ENCODE assay signal across 9 cellular contexts in the genomic region with DNA sequence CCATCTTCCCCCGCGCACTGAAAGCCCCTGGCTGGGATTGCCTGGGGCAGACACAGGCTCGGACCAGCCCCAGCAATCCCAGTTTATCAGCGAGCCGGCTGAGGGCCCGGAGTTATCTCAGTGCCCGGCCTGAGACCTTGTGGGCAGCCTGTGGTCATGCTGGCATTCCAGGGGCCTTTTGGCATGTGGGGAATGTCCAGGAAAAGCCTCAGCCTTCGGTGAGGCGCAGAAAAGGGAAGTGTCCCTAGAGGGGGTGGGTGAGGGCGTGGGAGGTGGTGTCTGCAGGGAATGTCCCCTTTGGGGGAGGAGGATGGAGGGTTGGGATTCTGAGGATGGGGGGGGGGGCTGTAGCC. TPM values are rescaled to one million over a fixed set of nuclear protein-coding genes. Genes with fewer than 3 reads are reported as not detected.
DNase-seq lines count a peak whose midpoint lies in the region; ATAC-seq and TF ChIP-seq lines count a peak whose summit lies in the region.
"Had no signal": no experiment of that assay in that cellular context is flagged by ENCODE, and none has a peak within 500 bp of the region (broad histone marks: within the 10 kb centered on the region; RNA-seq: fewer than 3 reads in every experiment).

No MANE protein-coding gene starts in this region.

- peak; percentile 90 for DNase-seq in AG10803 (ENCODE audit: low read depth)
- peak; percentile 68 for DNase-seq in MCF 10A (ENCODE audit: unreplicated experiment)
- DNase-seq in mesendoderm = peak; percentile 95
- DNase-seq in NCI-H2081 (lab: John Stamatoyannopoulos, UW) = no peak
- DNase-seq in T-helper 2 cell treated with Interferon-gamma antibody and Interleukin-4, amounts not matched to agents 5 μg/mL and 100 μg/mL, for 36 hours (ENCODE audit: low spot score) = no peak
- no peak for DNase-seq in left lobe of liver (ENCODE audit: low spot score)
- DNase-seq in stimulated activated CD4-positive, alpha-beta T cell treated with anti-CD3 and anti-CD28 coated beads, Interleukin-2, amount 100 ng/mL, for 48 hours = no peak

- peak overlapping the region; percentile 92 for H3K4me3 Mint-ChIP-seq in MCF 10A (ENCODE audit: unreplicated experiment)
- no peak overlapping the region for H3K4me3 Mint-ChIP-seq in T-helper 2 cell treated with Interferon-gamma antibody and Interleukin-4, amounts not matched to agents 5 μg/mL and 100 μg/mL, for 36 hours

- H4K5ac ChIP-seq in mesendoderm (ENCODE audit: low read length) = no peak overlapping the region

- no peak overlapping the region for H2BK15ac ChIP-seq in mesendoderm (replicated peaks; ENCODE audit: low read depth)

- H3K27me3 ChIP-seq in mesendoderm (ENCODE audit: insufficient read depth, low read length, poor library complexity) = no peaks in the 10 kb centered on the region

- no peak overlapping the region for H4K8ac ChIP-seq in mesendoderm (ENCODE audit: low read depth, low read length)

- peak; percentile 20; the same call in 1 of the 2 replicates for TF ChIP-seq EP300 in Ishikawa (IDR thresholded peaks at IDR 0.05; ENCODE audit: borderline replicate concordance)

- no peak overlapping the region for H2BK120ac ChIP-seq in mesendoderm (ENCODE audit: low read depth, low read length)

- no peaks in the 10 kb centered on the region for H3K9me3 Mint-ChIP-seq in MCF 10A (ENCODE audit: unreplicated experiment)
- no peaks in the 10 kb centered on the region for H3K9me3 Mint-ChIP-seq in T-helper 2 cell treated with Interferon-gamma antibody and Interleukin-4, amounts not matched to agents 5 μg/mL and 100 μg/mL, for 36 hours

- H3K4me1 Mint-ChIP-seq in MCF 10A (ENCODE audit: insufficient read depth, unreplicated experiment) = peaks cover 23% of the 10 kb centered on the region
- H3K4me1 Mint-ChIP-seq in T-helper 2 cell treated with Interferon-gamma antibody and Interleukin-4, amounts not matched to agents 5 μg/mL and 100 μg/mL, for 36 hours (ENCODE audit: low read depth) = peaks cover 19% of the 10 kb centered on the region

- H3K4me3 ChIP-seq in AG10803 (ENCODE audit: low read length) (no peak overlapping the region; the same call in 1 of the 2 replicates), mesendoderm (ENCODE audit: low read length) (no peak overlapping the region)

- TF ChIP-seq CTCF in AG10803 (conservative IDR thresholded peaks at IDR 0.05; ENCODE audit: low read length) (no peak), MCF 10A (IDR thresholded peaks at IDR 0.05; ENCODE audit: unreplicated experiment) (no peak)

- POLR2A ChIA-PET in MCF 10A (lab: Yijun Ruan, JAX) = no interaction called here

- H3K79me2 ChIP-seq in mesendoderm (ENCODE audit: control insufficient read depth, insufficient read depth, low read length) = peaks cover 40% of the 10 kb centered on the region

- H3K4me2 ChIP-seq in mesendoderm (ENCODE audit: low read length) = peak overlapping the region; percentile 33

- intact Hi-C loops in MCF 10A (cut with micrococcal nuclease) = no loop called here

- peak overlapping the region; percentile 72 for H3K27ac ChIP-seq in mesendoderm (ENCODE audit: low read depth, low read length)

- peak overlapping the region; percentile 73 for H3K9ac ChIP-seq in mesendoderm (ENCODE audit: low read length)

- BruUV-seq in MCF 10A (replicated peaks; lab: Mats Ljungman, UMichigan) = no TSS peak

- H3K4ac ChIP-seq in mesendoderm (ENCODE audit: low read depth, low read length) = peak overlapping the region; percentile 73

- H3K23ac ChIP-seq in mesendoderm (ENCODE audit: low read length) = no peak overlapping the region

- CTCF ChIA-PET in MCF 10A (lab: Yijun Ruan, JAX) = interaction anchor here (0.6 to 1.3 kb wide), 5 partner anchors 11 to 195 kb away, joined by 3 to 4 read pairs (median 3); no protein-coding TSS in a partner anchor

- no peak overlapping the region for H2BK5ac ChIP-seq in mesendoderm (ENCODE audit: low read length)

- H3K56ac ChIP-seq in mesendoderm (ENCODE audit: low read length) = peak overlapping the region; percentile 93

- H3K4me1 ChIP-seq in mesendoderm (ENCODE audit: control insufficient read depth, low read depth, low read length) = peaks cover 3% of the 10 kb centered on the region

- no peaks in the 10 kb centered on the region for H3K79me1 ChIP-seq in mesendoderm (ENCODE audit: low read length)

- 0 out of 2 replicates have a peak, but pooled peaks have one; percentile 6 for TF ChIP-seq RAD21 in Ishikawa (IDR thresholded peaks at IDR 0.05; ENCODE audit: low read depth)

- no peak overlapping the region for H3K27ac Mint-ChIP-seq in MCF 10A (ENCODE audit: low read depth, unreplicated experiment)
- H3K27ac Mint-ChIP-seq in T-helper 2 cell treated with Interferon-gamma antibody and Interleukin-4, amounts not matched to agents 5 μg/mL and 100 μg/mL, for 36 hours = no peak overlapping the region
- H3K27ac Mint-ChIP-seq: activated naive CD8-positive, alpha-beta T cell had no signal

- ATAC-seq in left lobe of liver = no peak

- no peaks in the 10 kb centered on the region for H3K27me3 Mint-ChIP-seq in MCF 10A (ENCODE audit: insufficient read depth, unreplicated experiment)
- peaks cover 31% of the 10 kb centered on the region for H3K27me3 Mint-ChIP-seq in T-helper 2 cell treated with Interferon-gamma antibody and Interleukin-4, amounts not matched to agents 5 μg/mL and 100 μg/mL, for 36 hours (ENCODE audit: low read depth)
- H3K27me3 Mint-ChIP-seq: activated naive CD8-positive, alpha-beta T cell had no signal

- peak overlapping the region; percentile 72 for H3K18ac ChIP-seq in mesendoderm (ENCODE audit: low read length)

- H2AK5ac ChIP-seq in mesendoderm (ENCODE audit: low read length) = no peak overlapping the region

- no CpG with 5 or more reads among the region's 10 CpGs for WGBS in mesendoderm (ENCODE audit: extremely low coverage, insufficient coverage, low lambda C conversion rate)

- peaks cover under 1% of the 10 kb centered on the region for H3K36me3 ChIP-seq in mesendoderm (ENCODE audit: control insufficient read depth, insufficient read depth, low read length)

- peaks cover 12% of the 10 kb centered on the region for H3K36me3 Mint-ChIP-seq in MCF 10A (ENCODE audit: insufficient read depth, unreplicated experiment)
- peaks cover 3% of the 10 kb centered on the region for H3K36me3 Mint-ChIP-seq in T-helper 2 cell treated with Interferon-gamma antibody and Interleukin-4, amounts not matched to agents 5 μg/mL and 100 μg/mL, for 36 hours (ENCODE audit: low read depth)
- H3K36me3 Mint-ChIP-seq: activated naive CD8-positive, alpha-beta T cell had no signal

TF ChIP-seq in Ishikawa, 13 proteins besides CTCF, POLR2A, EP300 and RAD21:
- TF ChIP-seq NFIC (IDR thresholded peaks at IDR 0.05) (peak; percentile 43), REST (IDR thresholded peaks at IDR 0.05; ENCODE audit: low read depth) (no peak), TAF1 (IDR thresholded peaks at IDR 0.05; ENCODE audit: low read depth) (no peak), CEBPB (IDR thresholded peaks at IDR 0.05) (no peak), CREB1 (IDR thresholded peaks at IDR 0.05; ENCODE audit: low read depth) (no peak), TCF12 (IDR thresholded peaks at IDR 0.05; ENCODE audit: low read depth) (no peak; the same call in 1 of the 2 replicates), MAX (IDR thresholded peaks at IDR 0.05) (0 out of 2 replicates have a peak, but pooled peaks have one; percentile 36), YY1 (IDR thresholded peaks at IDR 0.05; ENCODE audit: low read depth) (no peak), ZBTB7A (IDR thresholded peaks at IDR 0.05; ENCODE audit: low read depth) (peak; percentile 73), USF1 (IDR thresholded peaks at IDR 0.05) (no peak), FOXM1 (IDR thresholded peaks at IDR 0.05; ENCODE audit: borderline replicate concordance, low read depth) (no peak), EGR1 (IDR thresholded peaks at IDR 0.05) (peak; percentile 66), TEAD4 (IDR thresholded peaks at IDR 0.05) (peak; percentile 98)

RNA-seq across cellular contexts. Expression of gene FSCN1, which starts 1.1 kb away (rescaled TPM):
- total RNA-seq in MCF 10A (2022) (148 and 169 TPM in 2 replicates), left lobe of liver (13.9 TPM)
- 429 TPM for polyA plus RNA-seq in mesendoderm (2013, experiment 1 of 2)
- 421 TPM for polyA plus RNA-seq in mesendoderm (2013, experiment 2 of 2)

Comparison
In these comparisons a context has a peak if more than half of its experiments do, and no peak if none do; other contexts are left out.
1. DNase-seq: peak in AG10803 (single experiment), MCF 10A (single experiment) and mesendoderm (single experiment); none in NCI-H2081 (0 of 2), T-helper 2 cell treated with Interferon-gamma antibody and Interleukin-4, amounts not matched to agents 5 μg/mL and 100 μg/mL, for 36 hours (single experiment), left lobe of liver (single experiment) and stimulated activated CD4-positive, alpha-beta T cell treated with anti-CD3 and anti-CD28 coated beads, Interleukin-2, amount 100 ng/mL, for 48 hours (0 of 2).